In the genomic region with DNA sequence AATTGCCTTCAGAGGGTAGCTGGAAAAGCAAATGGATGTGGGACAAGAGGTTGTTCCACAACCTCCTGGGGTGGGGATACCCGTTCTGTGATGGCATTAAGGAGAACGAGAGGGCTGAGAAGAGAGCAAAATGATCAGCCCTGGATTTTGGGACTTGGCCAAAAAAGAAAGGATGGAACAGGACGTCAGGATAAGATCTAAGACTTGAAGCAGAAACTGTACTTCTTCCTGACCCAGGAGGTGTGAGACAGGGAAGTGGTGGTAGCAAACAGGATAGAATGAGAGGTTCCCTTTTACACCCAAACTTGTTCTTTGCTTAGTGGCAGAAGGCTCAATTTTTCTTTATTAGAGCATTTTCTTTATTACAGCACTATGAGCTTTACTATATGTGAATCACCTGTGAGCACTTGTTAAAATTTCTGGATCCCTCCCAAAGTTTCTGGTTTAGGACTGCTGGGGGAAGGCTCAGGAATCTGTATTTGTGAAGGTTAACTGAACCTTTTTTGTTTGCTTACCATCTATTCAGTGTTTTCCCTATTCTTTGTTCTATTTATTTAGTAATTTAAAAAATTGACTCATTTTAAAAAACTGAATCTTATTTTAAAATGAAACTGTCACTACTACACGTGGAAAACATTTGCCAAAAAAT, we compare ENCODE assay signal across 1 cellular context.
TF ChIP-seq lines count a peak whose summit lies in the region.

No MANE protein-coding gene starts in this region.

TF ChIP-seq in H1, 55 proteins besides CTCF, POLR2A, EP300 and RAD21:
- TF ChIP-seq CHD1 (IDR thresholded peaks at IDR 0.05; ENCODE audit: low read depth, low read length) (no peak), HDAC6 (IDR thresholded peaks at IDR 0.05; ENCODE audit: low read depth, low read length) (no peak), NANOG (IDR thresholded peaks at IDR 0.05; ENCODE audit: insufficient read depth, low read depth, low read length, poor library complexity, severe bottlenecking) (no peak), RNF2 (IDR thresholded peaks at IDR 0.05; ENCODE audit: borderline replicate concordance, low read depth, low read length, missing control alignments, poor library complexity, severe bottlenecking) (no peak), TBP (IDR thresholded peaks at IDR 0.05; ENCODE audit: low read depth, low read length) (no peak), HDAC2 (IDR thresholded peaks at IDR 0.05; ENCODE audit: borderline replicate concordance in 1 of 2, low read depth in 2 of 2, low read length in 2 of 2) (no peak), ASH2L (IDR thresholded peaks at IDR 0.05; ENCODE audit: low read length) (no peak), BRCA1 (IDR thresholded peaks at IDR 0.05; ENCODE audit: low read depth, low read length) (no peak), GTF2F1 (IDR thresholded peaks at IDR 0.05; ENCODE audit: borderline replicate concordance, low read depth, low read length) (no peak), SP4 (IDR thresholded peaks at IDR 0.05; ENCODE audit: low read length) (no peak), SP1 (IDR thresholded peaks at IDR 0.05; ENCODE audit: low read depth, low read length) (no peak), RFX5 (IDR thresholded peaks at IDR 0.05; ENCODE audit: borderline replicate concordance, low read depth, low read length) (no peak), NRF1 (IDR thresholded peaks at IDR 0.05; ENCODE audit: low read depth, low read length) (no peak), JUND (IDR thresholded peaks at IDR 0.05; ENCODE audit: low read length) (no peak), KDM1A (IDR thresholded peaks at IDR 0.05; ENCODE audit: borderline replicate concordance, low read length) (no peak), SIN3A (conservative IDR thresholded peaks at IDR 0.05 in 1 of 2, IDR thresholded peaks at IDR 0.05 in 1 of 2; ENCODE audit: low read depth in 1 of 2, low read length in 2 of 2) (no peak), ZNF274 (IDR thresholded peaks at IDR 0.05; ENCODE audit: borderline replicate concordance, extremely low read depth, low read length) (no peak), SAP30 (IDR thresholded peaks at IDR 0.05; ENCODE audit: insufficient read depth, insufficient replicate concordance, low read length) (no peak), JUN (IDR thresholded peaks at IDR 0.05; ENCODE audit: low read depth, low read length) (no peak)
- TF ChIP-seq, protein P1, sequence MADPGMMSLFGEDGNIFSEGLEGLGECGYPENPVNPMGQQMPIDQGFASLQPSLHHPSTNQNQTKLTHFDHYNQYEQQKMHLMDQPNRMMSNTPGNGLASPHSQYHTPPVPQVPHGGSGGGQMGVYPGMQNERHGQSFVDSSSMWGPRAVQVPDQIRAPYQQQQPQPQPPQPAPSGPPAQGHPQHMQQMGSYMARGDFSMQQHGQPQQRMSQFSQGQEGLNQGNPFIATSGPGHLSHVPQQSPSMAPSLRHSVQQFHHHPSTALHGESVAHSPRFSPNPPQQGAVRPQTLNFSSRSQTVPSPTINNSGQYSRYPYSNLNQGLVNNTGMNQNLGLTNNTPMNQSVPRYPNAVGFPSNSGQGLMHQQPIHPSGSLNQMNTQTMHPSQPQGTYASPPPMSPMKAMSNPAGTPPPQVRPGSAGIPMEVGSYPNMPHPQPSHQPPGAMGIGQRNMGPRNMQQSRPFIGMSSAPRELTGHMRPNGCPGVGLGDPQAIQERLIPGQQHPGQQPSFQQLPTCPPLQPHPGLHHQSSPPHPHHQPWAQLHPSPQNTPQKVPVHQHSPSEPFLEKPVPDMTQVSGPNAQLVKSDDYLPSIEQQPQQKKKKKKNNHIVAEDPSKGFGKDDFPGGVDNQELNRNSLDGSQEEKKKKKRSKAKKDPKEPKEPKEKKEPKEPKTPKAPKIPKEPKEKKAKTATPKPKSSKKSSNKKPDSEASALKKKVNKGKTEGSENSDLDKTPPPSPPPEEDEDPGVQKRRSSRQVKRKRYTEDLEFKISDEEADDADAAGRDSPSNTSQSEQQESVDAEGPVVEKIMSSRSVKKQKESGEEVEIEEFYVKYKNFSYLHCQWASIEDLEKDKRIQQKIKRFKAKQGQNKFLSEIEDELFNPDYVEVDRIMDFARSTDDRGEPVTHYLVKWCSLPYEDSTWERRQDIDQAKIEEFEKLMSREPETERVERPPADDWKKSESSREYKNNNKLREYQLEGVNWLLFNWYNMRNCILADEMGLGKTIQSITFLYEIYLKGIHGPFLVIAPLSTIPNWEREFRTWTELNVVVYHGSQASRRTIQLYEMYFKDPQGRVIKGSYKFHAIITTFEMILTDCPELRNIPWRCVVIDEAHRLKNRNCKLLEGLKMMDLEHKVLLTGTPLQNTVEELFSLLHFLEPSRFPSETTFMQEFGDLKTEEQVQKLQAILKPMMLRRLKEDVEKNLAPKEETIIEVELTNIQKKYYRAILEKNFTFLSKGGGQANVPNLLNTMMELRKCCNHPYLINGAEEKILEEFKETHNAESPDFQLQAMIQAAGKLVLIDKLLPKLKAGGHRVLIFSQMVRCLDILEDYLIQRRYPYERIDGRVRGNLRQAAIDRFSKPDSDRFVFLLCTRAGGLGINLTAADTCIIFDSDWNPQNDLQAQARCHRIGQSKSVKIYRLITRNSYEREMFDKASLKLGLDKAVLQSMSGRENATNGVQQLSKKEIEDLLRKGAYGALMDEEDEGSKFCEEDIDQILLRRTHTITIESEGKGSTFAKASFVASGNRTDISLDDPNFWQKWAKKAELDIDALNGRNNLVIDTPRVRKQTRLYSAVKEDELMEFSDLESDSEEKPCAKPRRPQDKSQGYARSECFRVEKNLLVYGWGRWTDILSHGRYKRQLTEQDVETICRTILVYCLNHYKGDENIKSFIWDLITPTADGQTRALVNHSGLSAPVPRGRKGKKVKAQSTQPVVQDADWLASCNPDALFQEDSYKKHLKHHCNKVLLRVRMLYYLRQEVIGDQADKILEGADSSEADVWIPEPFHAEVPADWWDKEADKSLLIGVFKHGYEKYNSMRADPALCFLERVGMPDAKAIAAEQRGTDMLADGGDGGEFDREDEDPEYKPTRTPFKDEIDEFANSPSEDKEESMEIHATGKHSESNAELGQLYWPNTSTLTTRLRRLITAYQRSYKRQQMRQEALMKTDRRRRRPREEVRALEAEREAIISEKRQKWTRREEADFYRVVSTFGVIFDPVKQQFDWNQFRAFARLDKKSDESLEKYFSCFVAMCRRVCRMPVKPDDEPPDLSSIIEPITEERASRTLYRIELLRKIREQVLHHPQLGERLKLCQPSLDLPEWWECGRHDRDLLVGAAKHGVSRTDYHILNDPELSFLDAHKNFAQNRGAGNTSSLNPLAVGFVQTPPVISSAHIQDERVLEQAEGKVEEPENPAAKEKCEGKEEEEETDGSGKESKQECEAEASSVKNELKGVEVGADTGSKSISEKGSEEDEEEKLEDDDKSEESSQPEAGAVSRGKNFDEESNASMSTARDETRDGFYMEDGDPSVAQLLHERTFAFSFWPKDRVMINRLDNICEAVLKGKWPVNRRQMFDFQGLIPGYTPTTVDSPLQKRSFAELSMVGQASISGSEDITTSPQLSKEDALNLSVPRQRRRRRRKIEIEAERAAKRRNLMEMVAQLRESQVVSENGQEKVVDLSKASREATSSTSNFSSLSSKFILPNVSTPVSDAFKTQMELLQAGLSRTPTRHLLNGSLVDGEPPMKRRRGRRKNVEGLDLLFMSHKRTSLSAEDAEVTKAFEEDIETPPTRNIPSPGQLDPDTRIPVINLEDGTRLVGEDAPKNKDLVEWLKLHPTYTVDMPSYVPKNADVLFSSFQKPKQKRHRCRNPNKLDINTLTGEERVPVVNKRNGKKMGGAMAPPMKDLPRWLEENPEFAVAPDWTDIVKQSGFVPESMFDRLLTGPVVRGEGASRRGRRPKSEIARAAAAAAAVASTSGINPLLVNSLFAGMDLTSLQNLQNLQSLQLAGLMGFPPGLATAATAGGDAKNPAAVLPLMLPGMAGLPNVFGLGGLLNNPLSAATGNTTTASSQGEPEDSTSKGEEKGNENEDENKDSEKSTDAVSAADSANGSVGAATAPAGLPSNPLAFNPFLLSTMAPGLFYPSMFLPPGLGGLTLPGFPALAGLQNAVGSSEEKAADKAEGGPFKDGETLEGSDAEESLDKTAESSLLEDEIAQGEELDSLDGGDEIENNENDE (IDR thresholded peaks at IDR 0.05; ENCODE audit: insufficient replicate concordance, low read length): no peak
